ENCODE assay signal across 18 cellular contexts in the genomic region with DNA sequence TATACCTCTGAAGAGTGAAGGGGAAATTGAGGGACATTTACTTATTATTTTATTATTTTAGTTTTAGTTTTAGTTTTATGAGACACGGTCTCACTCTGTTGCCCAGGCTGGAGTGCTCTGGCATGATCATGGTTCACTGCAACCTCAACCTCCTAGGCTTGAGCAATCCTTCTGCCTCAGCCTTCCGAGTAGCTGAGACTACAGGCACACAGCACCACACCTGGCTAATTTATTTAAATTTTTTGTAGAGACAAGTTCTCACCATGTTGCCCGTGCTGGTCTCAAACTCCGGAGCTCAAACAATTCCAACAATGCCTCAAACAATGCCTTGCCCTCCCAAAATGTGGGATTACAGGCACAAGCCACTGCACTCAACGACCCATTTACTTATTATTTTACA.
DNase-seq lines count a peak whose midpoint lies in the region; ATAC-seq, FAIRE-seq and TF ChIP-seq lines count a peak whose summit lies in the region.
"Had no signal": no experiment of that assay in that cellular context is flagged by ENCODE, and none has a peak within 500 bp of the region (broad histone marks: within the 10 kb centered on the region; RNA-seq: fewer than 3 reads in every experiment).

No MANE protein-coding gene starts in this region.

- no peaks in the 10 kb centered on the region for H3K27me3 ChIP-seq in endodermal cell (ENCODE audit: control insufficient read depth, insufficient read depth, low read length, poor library complexity, severe bottlenecking)
- no peaks in the 10 kb centered on the region for H3K27me3 ChIP-seq in smooth muscle cell (ENCODE audit: low read depth)

- no peak overlapping the region for H3K4me3 Mint-ChIP-seq in endodermal cell
- H3K4me3 Mint-ChIP-seq: HFFc6; stimulated activated naive CD8-positive, alpha-beta T cell treated with anti-CD3 and anti-CD28 coated beads, Interleukin-15, Interleukin-2, amounts not matched to agents 100 ng/mL and 50 ng/mL, for 24 hours had no signal

- ATAC-seq in GM21528 (IDR thresholded peaks at IDR 0.05; ENCODE audit: low FRiP score, unreplicated experiment) (peak; percentile 76), HG03432 (IDR thresholded peaks at IDR 0.05; ENCODE audit: unreplicated experiment) (peak; percentile 63), GM18520 (IDR thresholded peaks at IDR 0.05; ENCODE audit: unreplicated experiment) (no peak)

- H3K4me2 ChIP-seq in smooth muscle cell: no peak overlapping the region

- H3K9me3 ChIP-seq in endodermal cell (ENCODE audit: control insufficient read depth, low read length) (peaks cover 32% of the 10 kb centered on the region), smooth muscle cell (replicated peaks; ENCODE audit: low read depth) (no peaks in the 10 kb centered on the region)

- H3K9ac ChIP-seq in endodermal cell (ENCODE audit: extremely low read depth, low read length, poor library complexity, severe bottlenecking) (no peak overlapping the region), smooth muscle cell (ENCODE audit: low read depth) (no peak overlapping the region)

- no peaks in the 10 kb centered on the region for H3K27me3 Mint-ChIP-seq in endodermal cell (ENCODE audit: insufficient read depth)
- H3K27me3 Mint-ChIP-seq: stimulated activated naive CD8-positive, alpha-beta T cell treated with anti-CD3 and anti-CD28 coated beads, Interleukin-15, Interleukin-2, amounts not matched to agents 100 ng/mL and 50 ng/mL, for 24 hours had no signal

- peak; percentile 86 for FAIRE-seq in GM18507 (lab: Jason Lieb, UNC)
- FAIRE-seq: colon, kidney had no signal

- H4K20me1 ChIP-seq in smooth muscle cell (ENCODE audit: low read depth): no peaks in the 10 kb centered on the region

- no peak overlapping the region for H3K4me3 ChIP-seq in endodermal cell (ENCODE audit: low read length)
- no peak overlapping the region for H3K4me3 ChIP-seq in smooth muscle cell

- H3K27ac ChIP-seq in endodermal cell (ENCODE audit: low read depth, low read length): no peak overlapping the region
- H3K27ac ChIP-seq in smooth muscle cell (ENCODE audit: low read depth): no peak overlapping the region

- H3K4me1 ChIP-seq in endodermal cell (ENCODE audit: control insufficient read depth, insufficient read depth, low read length) (no peaks in the 10 kb centered on the region), smooth muscle cell (ENCODE audit: low read depth) (no peaks in the 10 kb centered on the region)

- H3K27ac Mint-ChIP-seq in endodermal cell: no peak overlapping the region
- H3K27ac Mint-ChIP-seq: activated T-helper 2 cell treated with anti-CD3 and anti-CD28 coated beads, Interferon-gamma antibody, Interleukin-2, Interleukin-4, amounts not matched to agents 10 μg/mL and 5 μg/mL and 100 μg/mL, durations not matched to agents 14 hours and 24 hours and 36 hours; HFFc6; stimulated activated naive CD8-positive, alpha-beta T cell treated with anti-CD3 and anti-CD28 coated beads, Interleukin-15, Interleukin-2, amounts not matched to agents 100 ng/mL and 50 ng/mL, for 24 hours had no signal

- TF ChIP-seq CTCF in endodermal cell (conservative IDR thresholded peaks at IDR 0.05): no peak
- no peak for TF ChIP-seq CTCF in smooth muscle cell (IDR thresholded peaks at IDR 0.05; ENCODE audit: borderline replicate concordance, insufficient read depth, poor library complexity, severe bottlenecking)

- peaks cover 20% of the 10 kb centered on the region for H3K9me3 Mint-ChIP-seq in endodermal cell

- H3K36me3 ChIP-seq in endodermal cell (ENCODE audit: control insufficient read depth, insufficient read depth, low read length): no peaks in the 10 kb centered on the region
- no peaks in the 10 kb centered on the region for H3K36me3 ChIP-seq in smooth muscle cell (ENCODE audit: low read depth)

- no peaks in the 10 kb centered on the region for H3F3A ChIP-seq in smooth muscle cell (ENCODE audit: low read depth)

- 73 to 85% methylated on average over 3 to 5 of the region's 5 CpGs for WGBS in endodermal cell (ENCODE audit: insufficient coverage in 1 of 2, insufficient read length in 1 of 2), 2 experiments
- 86% methylated on average over 5 of the region's 5 CpGs for WGBS in smooth muscle cell (ENCODE audit: low lambda C conversion rate)

- H3K36me3 Mint-ChIP-seq in endodermal cell (ENCODE audit: low read depth): no peaks in the 10 kb centered on the region

- DNase-seq in GM18507 (ENCODE audit: extremely low spot score, insufficient read length, low read depth): no peak
- peak; percentile 55 for DNase-seq in endodermal cell
- DNase-seq in smooth muscle cell (lab: John Stamatoyannopoulos, UW; ENCODE audit: unreplicated experiment): no peak
- DNase-seq in activated CD4-positive, CD25-positive, alpha-beta regulatory T cell treated with anti-CD3 and anti-CD28 coated beads, Interleukin-2, amount 50 U/mL, for 72 hours: no peak
- DNase-seq in DMS53 (lab: John Stamatoyannopoulos, UW): no peak
- DNase-seq: DMS153, HFFc6, KBM-7, kidney, NCI-H1436, NCI-H345, SHP77 had no signal

- no peak overlapping the region for H2AFZ ChIP-seq in smooth muscle cell (ENCODE audit: low read depth)

- no peaks in the 10 kb centered on the region for H3K79me2 ChIP-seq in smooth muscle cell (ENCODE audit: low read depth)

- H3K4me1 Mint-ChIP-seq in endodermal cell: peaks cover 26% of the 10 kb centered on the region
